8 cellular contexts compared by ENCODE assay signal in genomic region chr22:35350539-35351503, GRCh38. TPM values are rescaled to one million over a fixed set of nuclear protein-coding genes. Genes with fewer than 3 reads are reported as not detected.
DNase-seq lines count a peak whose midpoint lies in the region; ATAC-seq and TF ChIP-seq lines count a peak whose summit lies in the region.

No MANE protein-coding gene starts in this region.

- WGBS in esophagus muscularis mucosa = 1% methylated on average over 21 of the region's 47 CpGs

- H3K36me3 Mint-ChIP-seq in activated T-cell treated with anti-CD3 and anti-CD28 coated beads, Interleukin-2, amount 50 U/mL, for 4 hours (ENCODE audit: insufficient read depth) = peaks cover 2% of the 10 kb centered on the region

- H3K4me3 ChIP-seq in Jurkat, Clone E6-1 (ENCODE audit: low read length) = peak overlapping the region; percentile 43
- peak overlapping the region; percentile 70 for H3K4me3 ChIP-seq in PC-3 (ENCODE audit: low read length)
- H3K4me3 ChIP-seq in esophagus muscularis mucosa = peak overlapping the region; percentile 60 to 67 (median 62)
- H3K4me3 ChIP-seq in muscle layer of duodenum (ENCODE audit: low read depth in 1 of 2, low read length in 2 of 2) = peak overlapping the region; percentile 71 to 78

- H3K27me3 ChIP-seq in PC-3 (ENCODE audit: low read length) (no peaks in the 10 kb centered on the region), esophagus muscularis mucosa (no peaks in the 10 kb centered on the region), muscle layer of duodenum (ENCODE audit: low read depth, low read length) (no peaks in the 10 kb centered on the region)

- CTCF ChIA-PET in PC-3 (lab: Charles Lee) = interaction anchor here (0.5 to 1.2 kb wide), 10 partner anchors 21 to 773 kb away, joined by 3 to 11 read pairs (median 5); partner anchors contain the start of gene HMOX1

- no peak for TF ChIP-seq POLR2A in esophagus muscularis mucosa (IDR thresholded peaks at IDR 0.05; ENCODE audit: low read depth)

- H3K4me1 ChIP-seq in PC-3 (ENCODE audit: insufficient read depth, low read length) (peaks cover 11% of the 10 kb centered on the region), esophagus muscularis mucosa (peaks cover 17 to 40% (median 34%) of the 10 kb centered on the region in 4 donors), muscle layer of duodenum (ENCODE audit: control insufficient read depth in 1 of 2, insufficient read depth in 2 of 2, low read length in 2 of 2) (peaks cover 11 to 15% of the 10 kb centered on the region in 2 donors)

- H4K20me1 ChIP-seq in PC-3 (ENCODE audit: low read length) = no peaks in the 10 kb centered on the region

- peak; percentile 67 for ATAC-seq in GM21576 (IDR thresholded peaks at IDR 0.05; ENCODE audit: unreplicated experiment)
- peak; percentile 95 for ATAC-seq in PC-3
- peak; percentile 92 for ATAC-seq in activated T-cell treated with anti-CD3 and anti-CD28 coated beads, Interleukin-2, amount 50 U/mL, for 4 hours

- H3K4me3 Mint-ChIP-seq in activated T-cell treated with anti-CD3 and anti-CD28 coated beads, Interleukin-2, amount 50 U/mL, for 4 hours = peak overlapping the region; percentile 75

- peaks cover 3% of the 10 kb centered on the region for H3K27me3 Mint-ChIP-seq in activated T-cell treated with anti-CD3 and anti-CD28 coated beads, Interleukin-2, amount 50 U/mL, for 4 hours (ENCODE audit: low read depth)

- peak; percentile 69 for TF ChIP-seq CTCF in PC-3 (conservative IDR thresholded peaks at IDR 0.05; ENCODE audit: low read depth, low read length)
- peak; percentile 89 to 95 (median 93) for TF ChIP-seq CTCF in esophagus muscularis mucosa (IDR thresholded peaks at IDR 0.05)

- BruUV-seq in PC-3 (replicated peaks; lab: Mats Ljungman, UMichigan) = TSS peak; percentile 45

- no peaks in the 10 kb centered on the region for H3K9me2 ChIP-seq in PC-3 (replicated peaks; ENCODE audit: low read length)

- no peak for TF ChIP-seq EP300 in esophagus muscularis mucosa (IDR thresholded peaks at IDR 0.05)

- peak overlapping the region; percentile 89 for H3K4me2 ChIP-seq in PC-3 (ENCODE audit: low read length)

- H3K36me3 ChIP-seq in PC-3 (ENCODE audit: low read depth, low read length) = no peaks in the 10 kb centered on the region
- peaks cover 8 to 31% (median 28%) of the 10 kb centered on the region in 4 donors for H3K36me3 ChIP-seq in esophagus muscularis mucosa
- peaks cover 5 to 27% of the 10 kb centered on the region in 2 donors for H3K36me3 ChIP-seq in muscle layer of duodenum (ENCODE audit: control insufficient read depth in 1 of 2, insufficient read depth in 2 of 2, low read length in 2 of 2)

- H3K27ac ChIP-seq in PC-3 (ENCODE audit: low read length) (peak overlapping the region; percentile 52), esophagus muscularis mucosa (replicated peaks in 1 of 4) (peak overlapping the region; percentile 84 to 88 (median 87)), muscle layer of duodenum (ENCODE audit: low read length) (peak overlapping the region; percentile 74)

- no peaks in the 10 kb centered on the region for H3K9me3 Mint-ChIP-seq in activated T-cell treated with anti-CD3 and anti-CD28 coated beads, Interleukin-2, amount 50 U/mL, for 4 hours

- H3F3A ChIP-seq in PC-3 (ENCODE audit: low read length, unreplicated experiment) = no peaks in the 10 kb centered on the region

- peaks cover 25% of the 10 kb centered on the region for H3K4me1 Mint-ChIP-seq in activated T-cell treated with anti-CD3 and anti-CD28 coated beads, Interleukin-2, amount 50 U/mL, for 4 hours (ENCODE audit: low read depth)

- POLR2A ChIA-PET in PC-3 (lab: Charles Lee; ENCODE audit: unreplicated experiment) = interaction anchor here (0.6 to 0.7 kb wide), 3 partner anchors 160 to 277 kb away, joined by 3 read pairs; no protein-coding TSS in a partner anchor

- H3K9me3 ChIP-seq in PC-3 (ENCODE audit: low read length) (no peaks in the 10 kb centered on the region), esophagus muscularis mucosa (no peaks in the 10 kb centered on the region), muscle layer of duodenum (ENCODE audit: control insufficient read depth in 1 of 2, low read length in 2 of 2) (no peaks in the 10 kb centered on the region)

- intact Hi-C loops in PC-3 (cut with micrococcal nuclease) = loop anchor here (1.0 to 2.0 kb wide), 3 partner anchors 80 to 272 kb away; no protein-coding TSS in a partner anchor
- intact Hi-C loops in esophagus muscularis mucosa (cut with DNase I) = loop anchor here (2.0 to 5.0 kb wide), 3 partner anchors 80 to 271 kb away; no protein-coding TSS in a partner anchor

- H3K9ac ChIP-seq in PC-3 (ENCODE audit: low read length) = peak overlapping the region; percentile 79

- peak overlapping the region; percentile 83 for H2AFZ ChIP-seq in PC-3 (ENCODE audit: low read length)

- DNase-seq in DMS 273 treated with DMSO at 0.1 percent for 48 hours (lab: John Stamatoyannopoulos, UW) (peak; percentile 82), PC-3 (peak; percentile 81), esophagus muscularis mucosa (ENCODE audit: extremely low spot score) (peak; percentile 98)
- peak; percentile 76 for DNase-seq in Jurkat, Clone E6-1 (ENCODE audit: low read depth, low spot score)
- DNase-seq in activated T-cell treated with anti-CD3 and anti-CD28 coated beads, Interleukin-2, amount 50 U/mL, for 4 hours = peak; percentile 78
- peak; percentile 61 to 67 for DNase-seq in stimulated activated CD8-positive, alpha-beta memory T cell treated with anti-CD3 and anti-CD28 coated beads, Interleukin-7, amount 100 ng/mL, for 1 hour (ENCODE audit: low read depth in 2 of 2)

- no peaks in the 10 kb centered on the region for H3K79me2 ChIP-seq in PC-3 (ENCODE audit: low read length)

RNA-seq across cellular contexts. Expression of gene HMOX1, which starts 30.1 kb away (rescaled TPM):
- not detected for polyA plus RNA-seq in Jurkat, Clone E6-1 (2012; ENCODE audit: insufficient read depth, insufficient read length)
- total RNA-seq in PC-3 (2014; rRNA removed) (14.5 and 16.5 TPM in 2 replicates), esophagus muscularis mucosa (100 to 1,000 TPM in 1 of 4 donors, 10 to 100 TPM in 2, 1 to 10 TPM in 1; 8.7 to 603 (median 13.0) TPM)
- 1 to 10 TPM; 1.2 to 3.0 (median 1.4) TPM for total RNA-seq in activated T-cell treated with anti-CD3 and anti-CD28 coated beads, Interleukin-2, amount 50 U/mL, for 4 hours

RNA-seq across cellular contexts. Expression of gene MCM5, which starts 49.1 kb away (rescaled TPM):
- 213 TPM for polyA plus RNA-seq in Jurkat, Clone E6-1 (2012; ENCODE audit: insufficient read depth, insufficient read length)
- 112 and 131 TPM in 2 replicates for total RNA-seq in PC-3 (2014; rRNA removed)
- total RNA-seq in activated T-cell treated with anti-CD3 and anti-CD28 coated beads, Interleukin-2, amount 50 U/mL, for 4 hours = 100 to 1,000 TPM; 342 to 399 (median 361) TPM
- 10 to 100 TPM in 3 of 4 donors, 1 to 10 TPM in 1; 9.1 to 22.2 (median 16.4) TPM for total RNA-seq in esophagus muscularis mucosa

RNA-seq across cellular contexts. Expression of gene TOM1, which starts 51.1 kb away (rescaled TPM):
- 23.6 TPM for polyA plus RNA-seq in Jurkat, Clone E6-1 (2012; ENCODE audit: insufficient read depth, insufficient read length)
- 17.5 and 19.0 TPM in 2 replicates for total RNA-seq in PC-3 (2014; rRNA removed)
- 10 to 100 TPM; 20.5 to 24.7 (median 23.0) TPM for total RNA-seq in activated T-cell treated with anti-CD3 and anti-CD28 coated beads, Interleukin-2, amount 50 U/mL, for 4 hours
- total RNA-seq in esophagus muscularis mucosa = 10 to 100 TPM; 22.8 to 44.6 (median 35.8) TPM

Comparison
In these comparisons a context has a peak if more than half of its experiments do, and no peak if none do; other contexts are left out.
1. Peak in every context shown above with its lines: DNase-seq, ATAC-seq, H3K4me3 ChIP-seq and H3K27ac ChIP-seq.